9 cellular contexts compared by ENCODE assay signal in the genomic region with DNA sequence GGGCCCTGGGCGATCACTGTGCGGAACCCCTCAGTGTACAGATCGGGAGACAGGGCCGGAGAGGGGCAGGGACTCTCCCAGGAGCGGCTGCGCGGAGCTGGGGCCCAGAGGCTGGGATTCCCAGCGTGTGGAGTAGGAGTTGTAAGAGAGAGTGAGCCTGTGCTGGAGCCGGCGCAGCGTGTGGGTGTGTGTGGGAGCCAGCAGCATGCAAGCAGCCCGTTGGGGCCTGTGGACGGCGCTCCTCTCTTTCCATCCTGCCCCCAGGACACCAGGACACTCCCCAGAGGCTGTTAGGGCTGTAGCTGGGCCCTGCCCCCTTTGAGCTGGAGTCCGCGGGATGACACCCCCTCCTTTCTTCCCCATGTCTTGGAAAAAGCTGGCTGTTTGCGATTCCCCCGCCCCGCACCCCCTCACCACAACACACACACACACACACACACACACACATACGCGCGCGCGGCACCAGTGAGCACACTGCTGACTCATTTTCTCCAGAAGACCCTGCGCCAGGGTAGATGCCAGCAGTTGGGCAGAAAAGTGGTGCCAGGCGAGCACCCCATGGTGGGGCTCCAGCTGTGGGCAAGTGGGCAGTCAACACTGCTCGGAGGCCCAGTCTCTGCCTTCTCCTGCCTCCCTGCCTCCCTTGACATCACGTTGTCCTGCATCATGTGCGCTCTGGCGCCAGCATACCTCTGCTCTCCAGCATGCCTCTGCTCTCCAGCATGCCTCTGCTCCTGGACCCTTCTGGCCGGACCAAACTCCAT. TPM values are rescaled to one million over a fixed set of nuclear protein-coding genes. Genes with fewer than 3 reads are reported as not detected.
DNase-seq lines count a peak whose midpoint lies in the region; ATAC-seq and TF ChIP-seq lines count a peak whose summit lies in the region.
"Had no signal": no experiment of that assay in that cellular context is flagged by ENCODE, and none has a peak within 500 bp of the region (broad histone marks: within the 10 kb centered on the region; RNA-seq: fewer than 3 reads in every experiment).

No MANE protein-coding gene starts in this region.

- no peak for TF ChIP-seq RAD21 in HCT116 (IDR thresholded peaks at IDR 0.05; ENCODE audit: low read depth)

- peak overlapping the region; percentile 35 for H3K27ac Mint-ChIP-seq in stimulated activated memory B cell treated with anti-CD40 and anti-IgM and Interleukin-4, amounts not matched to agents 10 μg/mL and 1 μg/mL and 100 μg/mL, for 72 hours

- no peak for DNase-seq in HCT116 (ENCODE audit: low read depth, low spot score)
- peak; percentile 76 for DNase-seq in ecto neural progenitor cell (ENCODE audit: low spot score)
- peak; percentile 64 for DNase-seq in lower lobe of right lung
- DNase-seq in cerebellar nuclear complex (lab: John Stamatoyannopoulos, UW), result no peak

- no peaks in the 10 kb centered on the region for H3K9me2 ChIP-seq in HCT116 (ENCODE audit: insufficient read depth)

- H3K4me2 ChIP-seq in HCT116 (ENCODE audit: low read length), result peak overlapping the region; percentile 84

- H4K20me1 ChIP-seq in HCT116 (ENCODE audit: insufficient read depth), result no peaks in the 10 kb centered on the region

- TF ChIP-seq POLR2A in HCT116 (IDR thresholded peaks at IDR 0.05; ENCODE audit: borderline replicate concordance, extremely low read depth, insufficient read depth, insufficient read length), result no peak

- H3K79me2 ChIP-seq in HCT116 (ENCODE audit: insufficient read depth, low read length), result no peaks in the 10 kb centered on the region

- H3K4me1 ChIP-seq in HCT116 (ENCODE audit: control insufficient read depth in 1 of 2, insufficient read depth in 2 of 2, low read length in 2 of 2), result peaks cover 0 to 12% of the 10 kb centered on the region in 2 experiments; a peak in 3 of 4 replicates
- peaks cover 20% of the 10 kb centered on the region for H3K4me1 ChIP-seq in lower lobe of right lung

- H3K27me3 Mint-ChIP-seq in stimulated activated memory B cell treated with anti-CD40 and anti-IgM and Interleukin-4, amounts not matched to agents 10 μg/mL and 1 μg/mL and 100 μg/mL, for 72 hours, result peaks cover 60% of the 10 kb centered on the region

- H3K36me3 ChIP-seq in HCT116 (ENCODE audit: control insufficient read depth in 1 of 2, insufficient read depth in 2 of 2, low read length in 2 of 2), result no peaks in the 10 kb centered on the region
- H3K36me3 ChIP-seq in lower lobe of right lung, result no peaks in the 10 kb centered on the region

- no peaks in the 10 kb centered on the region for H3K27me3 ChIP-seq in HCT116 (ENCODE audit: insufficient read depth, low read length)
- H3K27me3 ChIP-seq in lower lobe of right lung (ENCODE audit: low read depth), result peaks cover 36% of the 10 kb centered on the region

- peak overlapping the region; percentile 54 to 62 for H3K4me3 ChIP-seq in HCT116 (replicated peaks in 1 of 2; ENCODE audit: low read depth in 1 of 2, low read length in 2 of 2)
- H3K4me3 ChIP-seq in WI38 (ENCODE audit: low read depth, low read length), result peak overlapping the region; percentile 70
- peak overlapping the region; percentile 61 for H3K4me3 ChIP-seq in lower lobe of right lung

- POLR2A ChIA-PET in HCT116 (lab: Charles Lee), result no interaction called here

- H3K27ac ChIP-seq in HCT116 (ENCODE audit: low read depth, low read length) (no peak overlapping the region), lower lobe of right lung (no peak overlapping the region)

- CTCF ChIA-PET in HCT116 (lab: Charles Lee), result no interaction called here

- ATAC-seq in HCT116 (no peak), lower lobe of right lung (peak; percentile 69 to 71), GM18907 (IDR thresholded peaks at IDR 0.05; ENCODE audit: unreplicated experiment) (no peak), GM18519 (IDR thresholded peaks at IDR 0.05; ENCODE audit: low FRiP score, unreplicated experiment) (no peak)
- no peak for ATAC-seq in stimulated activated memory B cell treated with anti-CD40 and anti-IgM and Interleukin-4, amounts not matched to agents 10 μg/mL and 1 μg/mL and 100 μg/mL, for 72 hours

- no TSS peak for BruUV-seq in HCT116 (replicated peaks; lab: Mats Ljungman, UMichigan)

- peak overlapping the region; percentile 79 for H3K4me3 Mint-ChIP-seq in stimulated activated memory B cell treated with anti-CD40 and anti-IgM and Interleukin-4, amounts not matched to agents 10 μg/mL and 1 μg/mL and 100 μg/mL, for 72 hours

- TF ChIP-seq CTCF in HCT116 (IDR thresholded peaks at IDR 0.05 in 2 of 3, conservative IDR thresholded peaks at IDR 0.05 in 1 of 3; ENCODE audit: borderline replicate concordance in 1 of 3, insufficient read depth in 1 of 3, low read depth in 2 of 3, low read length in 2 of 3) (no peak), WI38 (IDR thresholded peaks at IDR 0.05; ENCODE audit: low read depth, low read length) (no peak), lower lobe of right lung (IDR thresholded peaks at IDR 0.05) (no peak)

- H3K9me3 ChIP-seq in HCT116 (ENCODE audit: control insufficient read depth in 1 of 2, insufficient read depth in 1 of 2, low read depth in 1 of 2, low read length in 2 of 2) (no peaks in the 10 kb centered on the region), lower lobe of right lung (no peaks in the 10 kb centered on the region)

- RAD21 ChIA-PET in HCT116 (lab: Charles Lee; ENCODE audit: low non-redundant PET in 1 of 2, low total read pairs in 2 of 2, uncharacterized antibody in 2 of 2, unreplicated experiment in 2 of 2), result no interaction called here

- H3K4me1 Mint-ChIP-seq in stimulated activated memory B cell treated with anti-CD40 and anti-IgM and Interleukin-4, amounts not matched to agents 10 μg/mL and 1 μg/mL and 100 μg/mL, for 72 hours, result peaks cover 27% of the 10 kb centered on the region

- intact Hi-C loops in HCT116 (cut with micrococcal nuclease), result no loop called here
- intact Hi-C loops in lower lobe of right lung (cut with DNase I), result no loop called here

- H3K9me3 Mint-ChIP-seq in stimulated activated memory B cell treated with anti-CD40 and anti-IgM and Interleukin-4, amounts not matched to agents 10 μg/mL and 1 μg/mL and 100 μg/mL, for 72 hours, result no peaks in the 10 kb centered on the region

- no peak overlapping the region for H2AFZ ChIP-seq in HCT116 (ENCODE audit: low read depth, low read length, poor library complexity, severe bottlenecking)

- no peaks in the 10 kb centered on the region for H3K36me3 Mint-ChIP-seq in stimulated activated memory B cell treated with anti-CD40 and anti-IgM and Interleukin-4, amounts not matched to agents 10 μg/mL and 1 μg/mL and 100 μg/mL, for 72 hours

- peak overlapping the region; percentile 28; the same call in 1 of the 2 replicates for H3K9ac ChIP-seq in HCT116 (ENCODE audit: low read length)

TF ChIP-seq in HCT116, 20 proteins besides CTCF, POLR2A, EP300 and RAD21:
- no peak for TF ChIP-seq ELF1 (IDR thresholded peaks at IDR 0.05; ENCODE audit: borderline replicate concordance, low read depth)
- no peak for TF ChIP-seq EZH2phosphoT487 (IDR thresholded peaks at IDR 0.05; ENCODE audit: borderline replicate concordance)
- TF ChIP-seq TCF7L2 (IDR thresholded peaks at IDR 0.05; ENCODE audit: borderline replicate concordance, extremely low read depth, insufficient read depth, insufficient read length), result no peak
- TF ChIP-seq EZH2 (IDR thresholded peaks at IDR 0.05), result no peak
- TF ChIP-seq, protein P1, sequence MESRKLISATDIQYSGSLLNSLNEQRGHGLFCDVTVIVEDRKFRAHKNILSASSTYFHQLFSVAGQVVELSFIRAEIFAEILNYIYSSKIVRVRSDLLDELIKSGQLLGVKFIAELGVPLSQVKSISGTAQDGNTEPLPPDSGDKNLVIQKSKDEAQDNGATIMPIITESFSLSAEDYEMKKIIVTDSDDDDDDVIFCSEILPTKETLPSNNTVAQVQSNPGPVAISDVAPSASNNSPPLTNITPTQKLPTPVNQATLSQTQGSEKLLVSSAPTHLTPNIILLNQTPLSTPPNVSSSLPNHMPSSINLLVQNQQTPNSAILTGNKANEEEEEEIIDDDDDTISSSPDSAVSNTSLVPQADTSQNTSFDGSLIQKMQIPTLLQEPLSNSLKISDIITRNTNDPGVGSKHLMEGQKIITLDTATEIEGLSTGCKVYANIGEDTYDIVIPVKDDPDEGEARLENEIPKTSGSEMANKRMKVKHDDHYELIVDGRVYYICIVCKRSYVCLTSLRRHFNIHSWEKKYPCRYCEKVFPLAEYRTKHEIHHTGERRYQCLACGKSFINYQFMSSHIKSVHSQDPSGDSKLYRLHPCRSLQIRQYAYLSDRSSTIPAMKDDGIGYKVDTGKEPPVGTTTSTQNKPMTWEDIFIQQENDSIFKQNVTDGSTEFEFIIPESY (IDR thresholded peaks at IDR 0.05; ENCODE audit: extremely low read depth, insufficient replicate concordance, low read length), result no peak

RNA-seq across cellular contexts. Expression of a gene that starts 1.5 kb away (rescaled TPM):
- total RNA-seq in HCT116 (2021; ENCODE audit: unreplicated experiment) (12.0 TPM), lower lobe of right lung (13.0 TPM)
- 6.5 and 7.2 TPM in 2 replicates for polyA plus RNA-seq in HCT116 (2012)

RNA-seq across cellular contexts. Expression of a gene that starts 57.7 kb away (rescaled TPM):
- 6.4 TPM for total RNA-seq in HCT116 (2021; ENCODE audit: unreplicated experiment)
- polyA plus RNA-seq in HCT116 (2012), result 4.5 and 5.7 TPM in 2 replicates
- 4.8 TPM for total RNA-seq in lower lobe of right lung
- total RNA-seq: T-helper 2 cell treated with Interferon-gamma antibody and Interleukin-4, amounts not matched to agents 100 ng/mL and 5 ng/mL, for 36 hours had no signal

Comparison
In these comparisons a context has a peak if more than half of its experiments do, and no peak if none do; other contexts are left out.
1. ATAC-seq: peak in lower lobe of right lung (2 of 2); none in HCT116 (single experiment), stimulated activated memory B cell treated with anti-CD40 and anti-IgM and Interleukin-4, amounts not matched to agents 10 μg/mL and 1 μg/mL and 100 μg/mL, for 72 hours (single experiment), GM18907 (single experiment) and GM18519 (single experiment).
2. DNase-seq: peak in ecto neural progenitor cell (single experiment) and lower lobe of right lung (single experiment); none in HCT116 (single experiment) and cerebellar nuclear complex (0 of 2).
3. Peak in every context shown above with its lines, with median percentiles within 50 percentile points of each other: H3K4me3 ChIP-seq.